In genomic region chr1:16155537-16156410, GRCh38 we compare ENCODE assay signal across 1 cellular context.
TF ChIP-seq lines count a peak whose summit lies in the region.

Gene EPHA2, minus strand, starts transcription at chr1:16156069. Its CDS starts 137 bp downstream, at chr1:16155932.

TF ChIP-seq in HepG2, 621 proteins besides CTCF, POLR2A, EP300 and RAD21 (continued from another document and continues in another):
- TF ChIP-seq ZNF782 (CRISPR knock-in tag; IDR thresholded peaks at IDR 0.05; ENCODE audit: borderline replicate concordance), result no peak; the same call in 1 of the 2 replicates
- peak; percentile 71; the same call in 1 of the 2 replicates for TF ChIP-seq HNF1B (CRISPR knock-in tag; IDR thresholded peaks at IDR 0.05)
- peak; percentile 68; the same call in 1 of the 2 replicates for TF ChIP-seq MAX (IDR thresholded peaks at IDR 0.05)
- peak; percentile 58; the same call in 1 of the 2 replicates for TF ChIP-seq IRF9 (CRISPR knock-in tag; IDR thresholded peaks at IDR 0.05; ENCODE audit: borderline replicate concordance)
- TF ChIP-seq ZFY (CRISPR knock-in tag; IDR thresholded peaks at IDR 0.05), result peak; percentile 82
- peak; percentile 98 for TF ChIP-seq DR1 (CRISPR knock-in tag; IDR thresholded peaks at IDR 0.05)
- no peak for TF ChIP-seq SYNCRIP (IDR thresholded peaks at IDR 0.05; ENCODE audit: insufficient read depth, low read depth, low read length)
- peak; percentile 66 for TF ChIP-seq SPEN (CRISPR knock-in tag; IDR thresholded peaks at IDR 0.05; ENCODE audit: low read depth)
- TF ChIP-seq ZNF501 (CRISPR knock-in tag; IDR thresholded peaks at IDR 0.05), result 0 out of 2 replicates have a peak, but pooled peaks have one; percentile 21
- TF ChIP-seq ZNF678 (CRISPR knock-in tag; IDR thresholded peaks at IDR 0.05), result peak; percentile 33; the same call in 1 of the 2 replicates
- TF ChIP-seq ZNF280B (CRISPR knock-in tag; IDR thresholded peaks at IDR 0.05; ENCODE audit: borderline replicate concordance), result peak; percentile 23; the same call in 1 of the 2 replicates
- TF ChIP-seq UBTF (CRISPR knock-in tag; IDR thresholded peaks at IDR 0.05), result peak; percentile 69
- TF ChIP-seq FOXC1 (CRISPR knock-in tag; IDR thresholded peaks at IDR 0.05; ENCODE audit: borderline replicate concordance), result peak; percentile 59; the same call in 1 of the 2 replicates
- TF ChIP-seq CBX1 (IDR thresholded peaks at IDR 0.05; ENCODE audit: low read depth), result peak; percentile 34
- TF ChIP-seq AFF4 (CRISPR knock-in tag; IDR thresholded peaks at IDR 0.05), result 0 out of 2 replicates have a peak, but pooled peaks have one; percentile 48
- 0 out of 2 replicates have a peak, but pooled peaks have one; percentile 65 for TF ChIP-seq ZBTB49 (CRISPR knock-in tag; IDR thresholded peaks at IDR 0.05; ENCODE audit: borderline replicate concordance)
- 0 out of 2 replicates have a peak, but pooled peaks have one; percentile 81 for TF ChIP-seq ZNF329 (CRISPR knock-in tag; IDR thresholded peaks at IDR 0.05; ENCODE audit: low read depth)
- peak; percentile 87 for TF ChIP-seq ARNT2 (CRISPR knock-in tag; IDR thresholded peaks at IDR 0.05; ENCODE audit: low read depth)
- no peak for TF ChIP-seq ZNF562 (CRISPR knock-in tag; IDR thresholded peaks at IDR 0.05; ENCODE audit: borderline replicate concordance)
- no peak for TF ChIP-seq ZNF598 (CRISPR knock-in tag; IDR thresholded peaks at IDR 0.05; ENCODE audit: borderline replicate concordance)
- no peak for TF ChIP-seq CCAR2 (optimal IDR thresholded peaks at IDR 0.05; ENCODE audit: low read depth, low read length)
- peak; percentile 64; the same call in 1 of the 2 replicates for TF ChIP-seq SIX4 (CRISPR knock-in tag; IDR thresholded peaks at IDR 0.05)
- TF ChIP-seq ATF4 (CRISPR knock-in tag; IDR thresholded peaks at IDR 0.05), result no peak
- TF ChIP-seq KDM3A (CRISPR knock-in tag; IDR thresholded peaks at IDR 0.05; ENCODE audit: low read depth), result 0 out of 2 replicates have a peak, but pooled peaks have one; percentile 35
- 0 out of 2 replicates have a peak, but pooled peaks have one; percentile 40 for TF ChIP-seq PPARG (CRISPR knock-in tag; conservative IDR thresholded peaks at IDR 0.05)
- no peak for TF ChIP-seq GLMP (CRISPR knock-in tag; IDR thresholded peaks at IDR 0.05; ENCODE audit: borderline replicate concordance)
- peak; percentile 95 for TF ChIP-seq ATF7 (IDR thresholded peaks at IDR 0.05)
- TF ChIP-seq ATF7 (CRISPR knock-in tag; IDR thresholded peaks at IDR 0.05), result peak; percentile 90; the same call in 1 of the 2 replicates
- peak; percentile 74 for TF ChIP-seq BORCS8-MEF2B (CRISPR knock-in tag; IDR thresholded peaks at IDR 0.05)
- no peak for TF ChIP-seq E2F1 (CRISPR knock-in tag; IDR thresholded peaks at IDR 0.05)
- TF ChIP-seq CENPT (CRISPR knock-in tag; IDR thresholded peaks at IDR 0.05; ENCODE audit: low read depth), result peak; percentile 78; the same call in 1 of the 2 replicates
- peak in 1 of 2 experiments; percentile 34; a peak in 1 of 4 replicates for TF ChIP-seq HMGXB4 (CRISPR knock-in tag; IDR thresholded peaks at IDR 0.05; ENCODE audit: borderline replicate concordance in 1 of 2, low read depth in 1 of 2)
- TF ChIP-seq SMAD1 (CRISPR knock-in tag; IDR thresholded peaks at IDR 0.05; ENCODE audit: borderline replicate concordance, low read depth), result peak; percentile 49; the same call in 1 of the 2 replicates
- TF ChIP-seq ZNF770 (CRISPR knock-in tag; IDR thresholded peaks at IDR 0.05), result 0 out of 2 replicates have a peak, but pooled peaks have one; percentile 35
- peak; percentile 17; the same call in 1 of the 2 replicates for TF ChIP-seq NFYB (CRISPR knock-in tag; IDR thresholded peaks at IDR 0.05)
